ENCODE assay signal across 26 cellular contexts in the genomic region with DNA sequence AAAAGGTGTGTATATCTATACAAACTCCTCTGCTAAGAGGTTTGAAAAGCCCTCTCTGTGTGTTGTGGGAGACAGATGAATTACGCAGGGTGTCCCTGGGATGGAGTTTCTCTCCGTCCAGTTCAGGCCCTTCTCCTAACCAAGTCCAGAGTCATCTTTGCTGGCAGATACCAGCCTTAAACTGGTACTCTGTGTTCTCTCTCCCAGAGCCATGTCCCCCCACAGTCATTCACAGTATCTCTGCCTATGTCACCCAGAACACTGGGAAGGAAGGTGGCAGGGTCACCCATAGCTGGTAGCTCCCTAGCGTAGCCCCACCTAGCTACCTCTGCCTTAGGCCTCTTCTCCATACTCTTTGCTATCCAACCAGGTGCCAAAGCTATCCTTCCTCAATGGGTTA. TPM values are rescaled to one million over a fixed set of nuclear protein-coding genes. Genes with fewer than 3 reads are reported as not detected.
DNase-seq lines count a peak whose midpoint lies in the region; ATAC-seq lines count a peak whose summit lies in the region.
"Had no signal": no experiment of that assay in that cellular context is flagged by ENCODE, and none has a peak within 500 bp of the region (broad histone marks: within the 10 kb centered on the region; RNA-seq: fewer than 3 reads in every experiment).

No MANE protein-coding gene starts in this region.

- DNase-seq in left ventricle myocardium superior: no peak
- no peak for DNase-seq in cardiac septum (ENCODE audit: low spot score)
- DNase-seq: 8988T; ACHN; AML-193; BE2C; C1 segment of cervical spinal cord; Caco-2; Calu3; CD4-positive, alpha-beta memory T cell; CD4-positive, alpha-beta T cell; CD4-positive, CD25-positive, alpha-beta regulatory T cell; CD8-positive, alpha-beta memory T cell; CD8-positive, alpha-beta T cell; COR-L47; DMS 273 treated with DMSO at 0.1 percent for 48 hours; DMS153; DMS53; DMS79; DMS79 treated with DMSO at 0.1 percent for 48 hours; DND-41; EL had no signal

- peak; percentile 44 for ATAC-seq in left ventricle myocardium superior
- ATAC-seq: A549; CD8-positive, alpha-beta T cell had no signal

- intact Hi-C loops in left ventricle myocardium superior (cut with micrococcal nuclease): no loop called here
- intact Hi-C loops in cardiac septum (cut with DNase I): no loop called here

RNA-seq across cellular contexts. Expression of a gene that starts 8.9 kb away (rescaled TPM):
- 4.4 TPM for total RNA-seq in left ventricle myocardium superior
- 3.9 TPM for total RNA-seq in cardiac septum

RNA-seq across cellular contexts. Expression of a gene that starts 33.8 kb away (rescaled TPM):
- total RNA-seq in left ventricle myocardium superior (3.0 TPM), cardiac septum (4.1 TPM)
- total RNA-seq: A172; A673; Caco-2; Calu3; CD4-positive, alpha-beta memory T cell; CD4-positive, alpha-beta T cell; CD4-positive, CD25-positive, alpha-beta regulatory T cell; CD8-positive, alpha-beta memory T cell; CD8-positive, alpha-beta T cell; Daoy had no signal
